ENCODE assay signal across 33 cellular contexts in the genomic region with DNA sequence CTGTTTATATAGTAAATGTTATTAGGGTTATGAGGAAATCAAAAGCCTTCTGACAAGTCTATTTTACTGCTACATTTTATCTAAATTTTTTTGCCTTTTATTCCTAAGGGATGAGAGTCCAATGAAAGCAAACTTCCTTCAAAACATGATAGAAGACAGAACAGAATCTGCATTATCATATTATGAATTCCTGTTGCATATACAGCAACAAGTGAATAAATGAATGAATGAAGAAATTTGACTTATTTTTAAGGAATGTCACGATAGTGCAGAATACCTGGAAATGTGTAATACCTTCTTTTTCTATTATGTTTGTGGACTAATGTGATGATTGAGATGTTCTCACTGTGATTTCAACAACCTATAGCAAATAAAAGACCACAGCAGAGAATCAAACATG.
"Had no signal": no experiment of that assay in that cellular context is flagged by ENCODE, and none has a peak within 500 bp of the region (broad histone marks: within the 10 kb centered on the region; RNA-seq: fewer than 3 reads in every experiment).

No MANE protein-coding gene starts in this region.

- H3K9me3 ChIP-seq: ascending aorta had no signal

- H3K27ac ChIP-seq: ascending aorta, cardiac muscle cell, VCaP had no signal

- H3K4me1 Mint-ChIP-seq: activated B cell treated with CpG ODN at 0.5 μM for 24 hours; activated CD4-positive, alpha-beta T cell treated with anti-CD3 and anti-CD28 coated beads, Interleukin-2, amount 10 ng/mL, durations not matched to agents 24 days and 14 days; activated naive CD4-positive, alpha-beta T cell treated with anti-CD3 and anti-CD28 coated beads, Interleukin-2, amount 10 ng/mL, durations not matched to agents 7 days and 5 days; activated naive CD4-positive, alpha-beta T cell treated with anti-CD3 and anti-CD28 coated beads, Interleukin-2, amount 50 U/mL, for 24 hours; activated naive CD8-positive, alpha-beta T cell treated with anti-CD3 and anti-CD28 coated beads, Interleukin-2, amount 10 ng/mL, durations not matched to agents 7 days and 5 days; activated naive CD8-positive, alpha-beta T cell treated with anti-CD3 and anti-CD28 coated beads, Interleukin-2, amount 50 U/mL, for 24 hours; brain; central memory CD8-positive, alpha-beta T cell had no signal

- H3K4me3 Mint-ChIP-seq: activated B cell treated with CpG ODN at 0.5 μM for 24 hours; activated CD4-positive, alpha-beta memory T cell treated with anti-CD3 and anti-CD28 coated beads for 36 hours; activated CD4-positive, alpha-beta T cell treated with anti-CD3 and anti-CD28 coated beads, Interleukin-2, amount 10 ng/mL, durations not matched to agents 24 days and 14 days; activated CD8-positive, alpha-beta T cell treated with anti-CD3 and anti-CD28 coated beads for 36 hours; activated naive CD4-positive, alpha-beta T cell treated with anti-CD3 and anti-CD28 coated beads, Interleukin-2, amount 10 ng/mL, durations not matched to agents 7 days and 5 days; activated naive CD4-positive, alpha-beta T cell treated with anti-CD3 and anti-CD28 coated beads, Interleukin-2, amount 50 U/mL, for 24 hours; activated naive CD8-positive, alpha-beta T cell; activated naive CD8-positive, alpha-beta T cell treated with anti-CD3 and anti-CD28 coated beads, Interleukin-2, amount 10 ng/mL, durations not matched to agents 7 days and 5 days; activated naive CD8-positive, alpha-beta T cell treated with anti-CD3 and anti-CD28 coated beads, Interleukin-2, amount 50 U/mL, for 24 hours; activated T-cell treated with anti-CD3 and anti-CD28 coated beads, Interleukin-2, amount 50 U/mL, for 24 hours; brain; central memory CD8-positive, alpha-beta T cell; T-helper 2 cell treated with Interferon-gamma antibody and Interleukin-4, amounts not matched to agents 5 μg/mL and 100 μg/mL, for 36 hours had no signal

- DNase-seq: activated B cell treated with CpG ODN at 0.5 μM for 24 hours; activated CD4-positive, alpha-beta memory T cell treated with anti-CD3 and anti-CD28 coated beads for 36 hours; activated CD4-positive, alpha-beta T cell treated with anti-CD3 and anti-CD28 coated beads for 4 hours; activated CD4-positive, alpha-beta T cell treated with anti-CD3 and anti-CD28 coated beads, Interleukin-2, amount 10 ng/mL, durations not matched to agents 24 days and 14 days; activated CD4-positive, alpha-beta T cell treated with anti-CD3 and anti-CD28 coated beads, Interleukin-2, amount 50 U/mL, for 1 hour; activated CD4-positive, alpha-beta T cell treated with anti-CD3 and anti-CD28 coated beads, Interleukin-2, amount 50 U/mL, for 4 hours; activated CD4-positive, CD25-positive, alpha-beta regulatory T cell treated with anti-CD3 and anti-CD28 coated beads, Interleukin-2, amount 50 U/mL, for 72 hours; activated CD8-positive, alpha-beta memory T cell treated with anti-CD3 and anti-CD28 coated beads, Interleukin-2, amount 50 U/mL, for 4 hours; activated CD8-positive, alpha-beta T cell treated with anti-CD3 and anti-CD28 coated beads for 36 hours; activated effector memory CD4-positive, alpha-beta T cell treated with Interleukin-2 at 50 U/mL for 16 hours; activated gamma-delta T cell; activated naive CD4-positive, alpha-beta T cell treated with anti-CD3 and anti-CD28 coated beads, Interleukin-2, amount 10 ng/mL, durations not matched to agents 7 days and 5 days; activated naive CD4-positive, alpha-beta T cell treated with Interleukin-2 at 50 U/mL for 16 hours; activated naive CD8-positive, alpha-beta T cell treated with anti-CD3 and anti-CD28 coated beads, Interleukin-2, amount 10 ng/mL, durations not matched to agents 7 days and 5 days; activated naive CD8-positive, alpha-beta T cell treated with anti-CD3 and anti-CD28 coated beads, Interleukin-2, amount 50 U/mL, for 24 hours; activated T-cell treated with anti-CD3 and anti-CD28 coated beads, Interleukin-2, amount 50 U/mL, for 24 hours; activated T-cell treated with anti-CD3 and anti-CD28 coated beads, Interleukin-2, amount 50 U/mL, for 48 hours; amygdala; anterior cingulate cortex; caudate nucleus; cerebellar nuclear complex; T-helper 2 cell; T-helper 9 cell had no signal

- H3K4me1 ChIP-seq: ascending aorta had no signal

- H3K27ac Mint-ChIP-seq: activated B cell treated with CpG ODN at 0.5 μM for 24 hours; activated CD4-positive, alpha-beta memory T cell treated with anti-CD3 and anti-CD28 coated beads for 36 hours; activated CD4-positive, alpha-beta T cell treated with anti-CD3 and anti-CD28 coated beads, Interleukin-2, amount 10 ng/mL, durations not matched to agents 24 days and 14 days; activated CD8-positive, alpha-beta T cell treated with anti-CD3 and anti-CD28 coated beads for 36 hours; activated naive CD4-positive, alpha-beta T cell treated with anti-CD3 and anti-CD28 coated beads, Interleukin-2, amount 10 ng/mL, durations not matched to agents 7 days and 5 days; activated naive CD4-positive, alpha-beta T cell treated with anti-CD3 and anti-CD28 coated beads, Interleukin-2, amount 50 U/mL, for 24 hours; activated naive CD8-positive, alpha-beta T cell; activated naive CD8-positive, alpha-beta T cell treated with anti-CD3 and anti-CD28 coated beads, Interleukin-2, amount 10 ng/mL, durations not matched to agents 7 days and 5 days; activated naive CD8-positive, alpha-beta T cell treated with anti-CD3 and anti-CD28 coated beads, Interleukin-2, amount 50 U/mL, for 24 hours; activated T-cell treated with anti-CD3 and anti-CD28 coated beads, Interleukin-2, amount 50 U/mL, for 24 hours; activated T-helper 2 cell treated with anti-CD3 and anti-CD28 coated beads, Interferon-gamma antibody, Interleukin-2, Interleukin-4, amounts not matched to agents 10 μg/mL and 5 μg/mL and 100 μg/mL, durations not matched to agents 14 hours and 24 hours and 36 hours; brain; T-helper 2 cell treated with Interferon-gamma antibody and Interleukin-4, amounts not matched to agents 5 μg/mL and 100 μg/mL, for 36 hours had no signal

- H3K27me3 Mint-ChIP-seq: activated B cell treated with CpG ODN at 0.5 μM for 24 hours; activated CD4-positive, alpha-beta memory T cell treated with anti-CD3 and anti-CD28 coated beads for 36 hours; activated CD4-positive, alpha-beta T cell treated with anti-CD3 and anti-CD28 coated beads, Interleukin-2, amount 10 ng/mL, durations not matched to agents 24 days and 14 days; activated CD8-positive, alpha-beta T cell treated with anti-CD3 and anti-CD28 coated beads for 36 hours; activated naive CD4-positive, alpha-beta T cell treated with anti-CD3 and anti-CD28 coated beads, Interleukin-2, amount 10 ng/mL, durations not matched to agents 7 days and 5 days; activated naive CD4-positive, alpha-beta T cell treated with anti-CD3 and anti-CD28 coated beads, Interleukin-2, amount 50 U/mL, for 24 hours; activated naive CD8-positive, alpha-beta T cell; activated naive CD8-positive, alpha-beta T cell treated with anti-CD3 and anti-CD28 coated beads, Interleukin-2, amount 10 ng/mL, durations not matched to agents 7 days and 5 days; activated naive CD8-positive, alpha-beta T cell treated with anti-CD3 and anti-CD28 coated beads, Interleukin-2, amount 50 U/mL, for 24 hours; activated T-cell treated with anti-CD3 and anti-CD28 coated beads, Interleukin-2, amount 50 U/mL, for 24 hours; brain; central memory CD8-positive, alpha-beta T cell had no signal

- ATAC-seq: activated CD8-positive, alpha-beta T cell treated with anti-CD3 and anti-CD28 coated beads for 36 hours; activated naive CD8-positive, alpha-beta T cell treated with anti-CD3 and anti-CD28 coated beads, Interleukin-2, amount 50 U/mL, for 24 hours had no signal

- H3K4me3 ChIP-seq: ascending aorta, cardiac muscle cell had no signal

- H3K27me3 ChIP-seq: ascending aorta, cardiac muscle cell had no signal

- FAIRE-seq: bronchial epithelial cell had no signal
